In genomic region chr4:89486042-89486441, GRCh38 we compare ENCODE assay signal across 10 cellular contexts.
A peak's percentile ranks its signal among the peaks of the same experiment; 100 is the strongest.
DNase-seq lines count a peak whose midpoint lies in the region; ATAC-seq and TF ChIP-seq lines count a peak whose summit lies in the region.
"Had no signal": no experiment of that assay in that cellular context is flagged by ENCODE, and none has a peak within 500 bp of the region (broad histone marks: within the 10 kb centered on the region; RNA-seq: fewer than 3 reads in every experiment).

No MANE protein-coding gene starts in this region.

- H3K27ac ChIP-seq in mammary epithelial cell (ENCODE audit: insufficient read depth, low read depth, low read length), result no peak overlapping the region
- H3K27ac ChIP-seq in GM23338 (ENCODE audit: low read depth), result no peak overlapping the region
- H3K27ac ChIP-seq: BLaER1 treated with 17β-estradiol and CSF1 and Interleukin-3, amounts not matched to agents 10 nM and 100 nM had no signal

- no peaks in the 10 kb centered on the region for H3K27me3 ChIP-seq in mammary epithelial cell (ENCODE audit: insufficient read depth, low read length)
- H3K27me3 ChIP-seq in GM23338 (ENCODE audit: insufficient read depth), result no peaks in the 10 kb centered on the region
- H3K27me3 ChIP-seq: BLaER1 treated with 17β-estradiol and CSF1 and Interleukin-3, amounts not matched to agents 10 nM and 100 nM had no signal

- no peak for ATAC-seq in GM23338
- no peak for ATAC-seq in effector memory CD8-positive, alpha-beta T cell (replicated peaks)

- H3K4me2 ChIP-seq in mammary epithelial cell (ENCODE audit: insufficient read depth, low read depth, low read length), result no peak overlapping the region
- H3K4me2 ChIP-seq in GM23338, result no peak overlapping the region
- H3K4me2 ChIP-seq: BLaER1 treated with 17β-estradiol and CSF1 and Interleukin-3, amounts not matched to agents 10 nM and 100 nM had no signal

- H3K4me3 ChIP-seq in mammary epithelial cell (replicated peaks in 1 of 3; ENCODE audit: insufficient read depth in 1 of 3, low read depth in 2 of 3, low read length in 3 of 3) (no peak overlapping the region), GM23338 (no peak overlapping the region)
- H3K4me3 ChIP-seq: BLaER1 treated with 17β-estradiol and CSF1 and Interleukin-3, amounts not matched to agents 10 nM and 100 nM had no signal

- H3K4me3 Mint-ChIP-seq in GM23338, result no peak overlapping the region
- H3K4me3 Mint-ChIP-seq in effector memory CD8-positive, alpha-beta T cell, result no peak overlapping the region

- no peak overlapping the region for H3K27ac Mint-ChIP-seq in GM23338
- H3K27ac Mint-ChIP-seq in effector memory CD8-positive, alpha-beta T cell, result no peak overlapping the region

- CTCF ChIA-PET in mammary epithelial cell (lab: Charles Lee; ENCODE audit: low non-redundant PET), result interaction anchor here (0.6 kb wide), 2 partner anchors 139 to 383 kb away, joined by 5 to 6 read pairs; no protein-coding TSS in a partner anchor

- no peaks in the 10 kb centered on the region for H3K9me2 ChIP-seq in GM23338 (ENCODE audit: insufficient read depth)

- H2AFZ ChIP-seq in mammary epithelial cell (ENCODE audit: low read depth, low read length) (no peak overlapping the region), GM23338 (no peak overlapping the region)

- H3K9me3 Mint-ChIP-seq in GM23338, result no peaks in the 10 kb centered on the region; the same call in 1 of the 3 replicates
- H3K9me3 Mint-ChIP-seq in effector memory CD8-positive, alpha-beta T cell, result no peaks in the 10 kb centered on the region

- no peaks in the 10 kb centered on the region for H3K27me3 Mint-ChIP-seq in GM23338 (ENCODE audit: insufficient read depth, low read depth, poor library complexity)
- no peaks in the 10 kb centered on the region for H3K27me3 Mint-ChIP-seq in effector memory CD8-positive, alpha-beta T cell

- no peaks in the 10 kb centered on the region for H3K4me1 ChIP-seq in mammary epithelial cell (ENCODE audit: insufficient read depth, low read length)
- peaks cover 4% of the 10 kb centered on the region for H3K4me1 ChIP-seq in GM23338 (ENCODE audit: insufficient read depth)
- H3K4me1 ChIP-seq: BLaER1 treated with 17β-estradiol and CSF1 and Interleukin-3, amounts not matched to agents 10 nM and 100 nM had no signal

- H3K79me2 ChIP-seq in mammary epithelial cell (ENCODE audit: insufficient read depth, low read length) (no peaks in the 10 kb centered on the region), GM23338 (replicated peaks; ENCODE audit: insufficient read depth) (no peaks in the 10 kb centered on the region)

- peak; percentile 10 for DNase-seq in NCI-H2107 treated with DMSO at 0.1 percent for 48 hours (lab: John Stamatoyannopoulos, UW; ENCODE audit: unreplicated experiment)
- no peak for DNase-seq in NCI-H2107 (lab: John Stamatoyannopoulos, UW)
- DNase-seq in LHCN-M2 (ENCODE audit: low read depth), result peak; percentile 44
- DNase-seq in mammary epithelial cell, result peak; percentile 19
- DNase-seq in renal cortical epithelial cell (ENCODE audit: low read depth), result peak; percentile 19
- DNase-seq in GF-D8 (lab: John Stamatoyannopoulos, UW), result no peak
- no peak for DNase-seq in GM23338 (ENCODE audit: low spot score)
- no peak for DNase-seq in effector memory CD8-positive, alpha-beta T cell
- DNase-seq: activated CD4-positive, alpha-beta T cell treated with anti-CD3 and anti-CD28 coated beads, Interleukin-2, amount 50 U/mL, for 4 hours had no signal

- H3K9me3 ChIP-seq in mammary epithelial cell (replicated peaks; ENCODE audit: insufficient read depth, low read length), result no peaks in the 10 kb centered on the region

- WGBS in mammary epithelial cell (ENCODE audit: low coverage, missing lambda C conversion rate), result 30% methylated on average over 3 of the region's 3 CpGs

- H3K36me3 Mint-ChIP-seq in GM23338 (ENCODE audit: low read depth), result no peaks in the 10 kb centered on the region; the same call in 1 of the 3 replicates
- peaks cover 2% of the 10 kb centered on the region for H3K36me3 Mint-ChIP-seq in effector memory CD8-positive, alpha-beta T cell (ENCODE audit: insufficient read depth)

- no peaks in the 10 kb centered on the region for H3F3A ChIP-seq in GM23338 (replicated peaks; ENCODE audit: low read depth)

- H3K9ac ChIP-seq in mammary epithelial cell (ENCODE audit: insufficient read depth, low read length), result no peak overlapping the region
- H3K9ac ChIP-seq: BLaER1 treated with 17β-estradiol and CSF1 and Interleukin-3, amounts not matched to agents 10 nM and 100 nM had no signal

- TF ChIP-seq CTCF in mammary epithelial cell (conservative IDR thresholded peaks at IDR 0.05 in 1 of 2, IDR thresholded peaks at IDR 0.05 in 1 of 2; ENCODE audit: extremely low read depth in 1 of 2, insufficient read depth in 1 of 2, low read depth in 1 of 2, low read length in 2 of 2) (peak; percentile 31 to 50), GM23338 (conservative IDR thresholded peaks at IDR 0.05; ENCODE audit: low read depth in 2 of 2) (peak in 1 of 2 experiments; percentile 29; a peak in 1 of 4 replicates)

- intact Hi-C loops in mammary epithelial cell (cut with micrococcal nuclease), result no loop called here

- dilution Hi-C loops in mammary epithelial cell (cut with HindIII; ENCODE audit: low sequenced_read_pairs), result no loop called here

- no TSS peak for BruUV-seq in mammary epithelial cell (replicated peaks; lab: Mats Ljungman, UMichigan)

- no peaks in the 10 kb centered on the region for H4K20me1 ChIP-seq in mammary epithelial cell (ENCODE audit: insufficient read depth, low read length)
- no peaks in the 10 kb centered on the region for H4K20me1 ChIP-seq in GM23338 (replicated peaks; ENCODE audit: insufficient read depth)
- H4K20me1 ChIP-seq: BLaER1 treated with 17β-estradiol and CSF1 and Interleukin-3, amounts not matched to agents 10 nM and 100 nM had no signal

- H3K36me3 ChIP-seq in mammary epithelial cell (ENCODE audit: insufficient read depth, low read length) (no peaks in the 10 kb centered on the region), GM23338 (ENCODE audit: insufficient read depth) (no peaks in the 10 kb centered on the region)
- H3K36me3 ChIP-seq: BLaER1 treated with 17β-estradiol and CSF1 and Interleukin-3, amounts not matched to agents 10 nM and 100 nM had no signal

- H3K4me1 Mint-ChIP-seq in GM23338, result peaks cover 6% of the 10 kb centered on the region
- no peaks in the 10 kb centered on the region for H3K4me1 Mint-ChIP-seq in effector memory CD8-positive, alpha-beta T cell (ENCODE audit: low read depth in 2 of 2)

- in situ Hi-C loops in mammary epithelial cell (cut with MboI; ENCODE audit: low sequenced_read_pairs in 2 of 2), result no loop called here

TF ChIP-seq in GM23338, 12 proteins besides CTCF, POLR2A, EP300 and RAD21 (continues in another document):
- no peak for TF ChIP-seq ZNF462 (CRISPR knock-in tag; IDR thresholded peaks at IDR 0.05)

Comparison
In these comparisons a context has a peak if more than half of its experiments do, and no peak if none do; other contexts are left out.
1. DNase-seq: peak in NCI-H2107 treated with DMSO at 0.1 percent for 48 hours (single experiment), LHCN-M2 (single experiment), mammary epithelial cell (single experiment) and renal cortical epithelial cell (single experiment); none in NCI-H2107 (single experiment), GF-D8 (single experiment), GM23338 (single experiment) and effector memory CD8-positive, alpha-beta T cell (0 of 3).